Comparison of ENCODE assay signal across 9 cellular contexts in the genomic region with DNA sequence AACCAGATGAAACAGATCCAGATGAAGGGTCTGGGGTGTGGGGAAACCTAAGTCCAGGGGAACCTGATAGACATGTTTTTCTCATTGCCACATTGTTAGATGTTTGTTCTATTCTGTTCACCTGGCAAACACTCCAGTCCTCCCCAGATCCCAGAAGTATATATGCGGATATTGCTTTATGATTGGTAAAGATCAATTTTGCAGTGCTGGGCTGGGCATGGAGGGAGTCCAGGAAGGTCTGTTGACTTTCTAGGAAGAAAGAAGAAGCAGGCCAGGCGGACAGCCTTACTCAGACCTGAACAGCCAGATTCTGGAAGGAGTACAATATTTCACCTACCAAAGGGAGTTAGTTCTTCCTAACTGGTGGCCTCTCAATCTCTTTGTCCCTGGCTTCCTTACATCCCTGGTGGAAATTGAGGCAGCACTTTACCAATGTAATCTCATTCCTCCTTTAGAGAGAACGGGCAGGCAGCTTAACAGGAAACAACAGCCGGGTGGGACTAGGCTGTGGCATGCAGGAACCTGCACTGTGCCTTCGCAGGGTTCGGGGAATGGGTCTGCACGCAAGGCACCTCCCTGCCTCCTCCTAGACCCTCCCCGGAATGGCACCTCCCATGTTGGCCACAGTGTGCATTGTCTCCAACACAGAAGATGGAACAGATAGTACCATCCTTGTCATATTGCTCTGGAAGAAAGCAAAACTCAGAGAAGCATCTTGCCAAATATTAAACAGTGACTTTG. TPM values are rescaled to one million over a fixed set of nuclear protein-coding genes. Genes with fewer than 3 reads are reported as not detected.
DNase-seq lines count a peak whose midpoint lies in the region; ATAC-seq and TF ChIP-seq lines count a peak whose summit lies in the region.
"Had no signal": no experiment of that assay in that cellular context is flagged by ENCODE, and none has a peak within 500 bp of the region (broad histone marks: within the 10 kb centered on the region; RNA-seq: fewer than 3 reads in every experiment).

No MANE protein-coding gene starts in this region.

- intact Hi-C loops in OCI-LY7 (cut with micrococcal nuclease; ENCODE audit: unreplicated experiment) = no loop called here

- H3K4me2 ChIP-seq in OCI-LY7 (ENCODE audit: low read length) = no peak overlapping the region

- H3K9me2 ChIP-seq in OCI-LY7 (ENCODE audit: insufficient read depth, low read length) = no peaks in the 10 kb centered on the region

- TF ChIP-seq CTCF in GM12875 (IDR thresholded peaks at IDR 0.05; ENCODE audit: borderline replicate concordance, insufficient read depth, low read depth, low read length) (no peak), OCI-LY7 (conservative IDR thresholded peaks at IDR 0.05; ENCODE audit: low read length) (no peak)

- no peaks in the 10 kb centered on the region for H3K79me2 ChIP-seq in OCI-LY7 (ENCODE audit: insufficient read depth, low read depth, low read length)

- H3K4me1 ChIP-seq in duodenal mucosa (ENCODE audit: control insufficient read depth in 1 of 2, insufficient read depth in 2 of 2, low read length in 2 of 2) (peaks cover 0 to 6% of the 10 kb centered on the region in 2 donors), OCI-LY7 (ENCODE audit: insufficient read depth, low read length, poor library complexity, severe bottlenecking) (no peaks in the 10 kb centered on the region)

- CTCF ChIA-PET in OCI-LY7 (lab: Charles Lee; ENCODE audit: unreplicated experiment) = no interaction called here

- H3K27ac ChIP-seq in duodenal mucosa (ENCODE audit: low read depth, low read length) = peak overlapping the region; percentile 60
- no peak overlapping the region for H3K27ac ChIP-seq in OCI-LY7 (ENCODE audit: low read depth, low read length, poor library complexity, severe bottlenecking)

- H3K36me3 ChIP-seq in duodenal mucosa (ENCODE audit: control insufficient read depth in 1 of 2, insufficient read depth in 2 of 2, low read length in 2 of 2) (peaks cover 0 to 17% of the 10 kb centered on the region in 2 donors), OCI-LY7 (ENCODE audit: insufficient read depth, low read length) (no peaks in the 10 kb centered on the region)

- peak; percentile 68 to 76 for ATAC-seq in activated CD4-positive, CD25-positive, alpha-beta regulatory T cell treated with anti-CD3 and anti-CD28 coated beads, Interleukin-2, amount 50 U/mL, for 24 hours
- ATAC-seq in GM21529 (IDR thresholded peaks at IDR 0.05; ENCODE audit: unreplicated experiment) = no peak

- peak; percentile 50 for DNase-seq in stimulated activated CD4-positive, alpha-beta T cell treated with anti-CD3 and anti-CD28 coated beads, Interleukin-1b, Interleukin-23, amount 100 ng/mL, for 48 hours
- DNase-seq in OCI-LY7 (ENCODE audit: low spot score) (no peak), COR-L47 (lab: John Stamatoyannopoulos, UW) (no peak), NCI-H2107 treated with DMSO at 0.1 percent for 48 hours (lab: John Stamatoyannopoulos, UW; ENCODE audit: unreplicated experiment) (no peak)

- no peak overlapping the region for H2AFZ ChIP-seq in OCI-LY7 (ENCODE audit: low read length)

- POLR2A ChIA-PET in OCI-LY7 (lab: Charles Lee) = no interaction called here

- H4K20me1 ChIP-seq in OCI-LY7 (ENCODE audit: insufficient read depth, low read length) = no peaks in the 10 kb centered on the region

- no peaks in the 10 kb centered on the region for H3K27me3 ChIP-seq in duodenal mucosa (ENCODE audit: control insufficient read depth in 1 of 2, insufficient read depth in 2 of 2, low read length in 2 of 2)

- BruUV-seq in OCI-LY7 (replicated peaks; lab: Mats Ljungman, UMichigan) = no TSS peak

- H3K9me3 ChIP-seq in duodenal mucosa (ENCODE audit: control insufficient read depth in 1 of 2, low read length in 2 of 2) (no peaks in the 10 kb centered on the region), OCI-LY7 (ENCODE audit: low read length) (no peaks in the 10 kb centered on the region)

- H3K4me3 ChIP-seq in GM12875 (ENCODE audit: low read depth, low read length) (peak overlapping the region; percentile 79), duodenal mucosa (ENCODE audit: low read depth in 1 of 2, low read length in 2 of 2) (peak overlapping the region; percentile 74), OCI-LY7 (ENCODE audit: low read depth, low read length, poor library complexity, severe bottlenecking) (no peak overlapping the region)

- peak overlapping the region; percentile 36 to 56 for H3K9ac ChIP-seq in duodenal mucosa (ENCODE audit: low read depth in 1 of 2, low read length in 2 of 2)

RNA-seq across cellular contexts. Expression of gene GIMAP6, which starts 0.9 kb away (rescaled TPM):
- total RNA-seq in OCI-LY7 (2014; rRNA removed; shearing (Covaris generic)) = not detected in 2 replicates
- not detected in 2 replicates for total RNA-seq in OCI-LY7 (2022)
- total RNA-seq: epithelial cell of proximal tubule had no signal

RNA-seq across cellular contexts. Expression of gene GIMAP2, which starts 54.3 kb away (rescaled TPM):
- total RNA-seq in OCI-LY7 (2014; rRNA removed; shearing (Covaris generic)) = 0.41 TPM in 1 of 2 replicates, not detected in the other
- total RNA-seq in OCI-LY7 (2022) = 0.79 TPM in 1 of 2 replicates, not detected in the other
- total RNA-seq: epithelial cell of proximal tubule had no signal
